23 cellular contexts compared by ENCODE assay signal in the genomic region with DNA sequence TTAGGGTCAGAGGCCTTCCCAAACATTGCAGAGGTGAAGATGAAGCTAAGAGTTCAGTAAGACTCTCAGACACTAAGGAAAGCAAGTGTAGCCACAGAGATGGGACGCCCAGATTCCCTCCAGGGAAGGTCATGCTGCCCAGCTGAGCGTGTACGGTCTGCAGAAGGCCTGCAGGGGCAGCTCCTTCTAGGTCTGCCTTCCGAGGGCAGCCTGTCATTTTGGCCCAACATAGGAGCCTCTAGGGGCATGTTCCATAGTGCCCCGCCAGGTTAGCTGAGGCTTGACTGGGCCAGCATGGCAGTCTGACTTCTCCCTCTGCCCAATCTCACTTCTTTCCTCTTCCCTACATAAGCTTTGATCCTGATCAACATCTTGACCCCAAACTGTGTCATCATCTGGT.
DNase-seq lines count a peak whose midpoint lies in the region; ATAC-seq, FAIRE-seq and TF ChIP-seq lines count a peak whose summit lies in the region.
"Had no signal": no experiment of that assay in that cellular context is flagged by ENCODE, and none has a peak within 500 bp of the region (broad histone marks: within the 10 kb centered on the region; RNA-seq: fewer than 3 reads in every experiment).

No MANE protein-coding gene starts in this region.

- BruUV-seq in HepG2 (replicated peaks; lab: Mats Ljungman, UMichigan) (no TSS peak), HCT116 (replicated peaks; lab: Mats Ljungman, UMichigan) (no TSS peak)

- no peaks in the 10 kb centered on the region for H3K9me2 ChIP-seq in HCT116 (ENCODE audit: insufficient read depth)

- TF ChIP-seq EP300 in HepG2 (IDR thresholded peaks at IDR 0.05; ENCODE audit: low read depth in 2 of 2, low read length in 2 of 2) (no peak), HepG2 (CRISPR knock-in tag; IDR thresholded peaks at IDR 0.05; ENCODE audit: borderline replicate concordance) (no peak)

- no peaks in the 10 kb centered on the region for H3K79me1 ChIP-seq in mesendoderm (ENCODE audit: low read length)

- H3K79me2 ChIP-seq in HepG2 (ENCODE audit: insufficient read depth, low read length) (no peaks in the 10 kb centered on the region), HCT116 (ENCODE audit: insufficient read depth, low read length) (peaks cover 16% of the 10 kb centered on the region), mesendoderm (ENCODE audit: control insufficient read depth, insufficient read depth, low read length) (no peaks in the 10 kb centered on the region)

- POLR2A ChIA-PET in HepG2 (lab: Yijun Ruan, JAX) (no interaction called here), HCT116 (lab: Charles Lee) (no interaction called here)

- in situ Hi-C loops in HepG2 (cut with HindIII; ENCODE audit: extremely low pct_ligation_motif_present, low pct_unique_long_range_greater_than_20kb) = no loop called here

- no peak overlapping the region for H3K56ac ChIP-seq in mesendoderm (ENCODE audit: low read length)

- no peak for TF ChIP-seq RAD21 in HepG2 (CRISPR knock-in tag; IDR thresholded peaks at IDR 0.05)
- TF ChIP-seq RAD21 in HCT116 (IDR thresholded peaks at IDR 0.05; ENCODE audit: low read depth) = no peak

- CTCF ChIA-PET in HepG2 (lab: Yijun Ruan, JAX; ENCODE audit: low intra/inter-chr PET ratio, low total read pairs) (no interaction called here), HCT116 (lab: Charles Lee) (no interaction called here)

- H4K20me1 ChIP-seq in HepG2 (ENCODE audit: insufficient read depth, low read length) (no peaks in the 10 kb centered on the region), HCT116 (ENCODE audit: insufficient read depth) (no peaks in the 10 kb centered on the region)

- H3K27me3 ChIP-seq in HepG2 (ENCODE audit: control insufficient read depth in 1 of 2, insufficient read depth in 2 of 2, low read length in 2 of 2) (no peaks in the 10 kb centered on the region), right lobe of liver (no peaks in the 10 kb centered on the region), HCT116 (ENCODE audit: insufficient read depth, low read length) (no peaks in the 10 kb centered on the region), mesendoderm (ENCODE audit: insufficient read depth, low read length, poor library complexity) (no peaks in the 10 kb centered on the region), tibial artery (no peaks in the 10 kb centered on the region)
- H3K27me3 ChIP-seq: BLaER1 treated with 17β-estradiol and CSF1 and Interleukin-3, amounts not matched to agents 10 nM and 100 nM; brain microvascular endothelial cell; gastrocnemius medialis; Peyer's patch; tibial nerve had no signal

- H3K4ac ChIP-seq in mesendoderm (ENCODE audit: low read depth, low read length) = no peak overlapping the region

- WGBS in HepG2 (ENCODE audit: low lambda C conversion rate) = 100% methylated on average over 2 of the region's 5 CpGs
- WGBS in right lobe of liver (ENCODE audit: insufficient coverage, low coverage, low lambda C conversion rate, missing lambda C conversion rate) = no CpG with 5 or more reads among the region's 5 CpGs
- no CpG with 5 or more reads among the region's 5 CpGs for WGBS in mesendoderm (ENCODE audit: extremely low coverage, insufficient coverage, low lambda C conversion rate)

- no peak overlapping the region for H3K27ac ChIP-seq in HepG2 (ENCODE audit: extremely low read length, insufficient read depth, low read length)
- H3K27ac ChIP-seq in right lobe of liver = no peak overlapping the region
- H3K27ac ChIP-seq in HCT116 (ENCODE audit: low read depth, low read length) = no peak overlapping the region
- no peak overlapping the region for H3K27ac ChIP-seq in mesendoderm (ENCODE audit: low read depth, low read length)
- H3K27ac ChIP-seq in tibial artery = no peak overlapping the region
- H3K27ac ChIP-seq: BLaER1 treated with 17β-estradiol and CSF1 and Interleukin-3, amounts not matched to agents 10 nM and 100 nM; brain microvascular endothelial cell; gastrocnemius medialis; GM23248; Peyer's patch; skin epidermis; tibial nerve had no signal

- no peak for DNase-seq in HepG2 (ENCODE audit: low spot score)
- no peak for DNase-seq in right lobe of liver
- DNase-seq in HCT116 (ENCODE audit: low read depth, low spot score) = no peak
- peak; percentile 27 for DNase-seq in mesendoderm
- no peak for DNase-seq in SW480 (ENCODE audit: low spot score)
- DNase-seq in tibial artery = no peak
- DNase-seq in DMS153 treated with DMSO at 0.1 percent for 48 hours (lab: John Stamatoyannopoulos, UW; ENCODE audit: unreplicated experiment) = no peak
- DNase-seq: activated CD4-positive, alpha-beta T cell treated with anti-CD3 and anti-CD28 coated beads for 4 hours; activated naive CD4-positive, alpha-beta T cell treated with anti-CD3 and anti-CD28 coated beads for 36 hours; amygdala; brain microvascular endothelial cell; EL; gastrocnemius medialis; GM23248; HFFc6; IMR-90; NCI-H1436 treated with DMSO at 0.1 percent for 48 hours; NCI-H2081 treated with DMSO at 0.1 percent for 48 hours; Peyer's patch had no signal

- no peak overlapping the region for H3K4me2 ChIP-seq in HepG2 (ENCODE audit: low read depth, low read length)
- no peak overlapping the region for H3K4me2 ChIP-seq in HCT116 (ENCODE audit: low read length)
- no peak overlapping the region for H3K4me2 ChIP-seq in mesendoderm (ENCODE audit: low read length)
- H3K4me2 ChIP-seq: BLaER1 treated with 17β-estradiol and CSF1 and Interleukin-3, amounts not matched to agents 10 nM and 100 nM had no signal

- H3K4me3 ChIP-seq in HepG2 (replicated peaks in 1 of 3; ENCODE audit: insufficient read depth in 1 of 3, low read depth in 2 of 3, low read length in 3 of 3) = no peak overlapping the region
- no peak overlapping the region for H3K4me3 ChIP-seq in right lobe of liver
- H3K4me3 ChIP-seq in HCT116 (replicated peaks in 1 of 2; ENCODE audit: low read depth in 1 of 2, low read length in 2 of 2) = no peak overlapping the region
- H3K4me3 ChIP-seq in mesendoderm (ENCODE audit: low read length) = no peak overlapping the region
- H3K4me3 ChIP-seq in tibial artery = no peak overlapping the region
- H3K4me3 ChIP-seq: BLaER1 treated with 17β-estradiol and CSF1 and Interleukin-3, amounts not matched to agents 10 nM and 100 nM; gastrocnemius medialis; GM23248; Peyer's patch; skin epidermis; tibial nerve had no signal

- no peak overlapping the region for H2BK5ac ChIP-seq in mesendoderm (ENCODE audit: low read length)

- H3K9me3 ChIP-seq in HepG2 (ENCODE audit: low read length) (no peaks in the 10 kb centered on the region), right lobe of liver (no peaks in the 10 kb centered on the region), HCT116 (ENCODE audit: control insufficient read depth in 1 of 2, insufficient read depth in 1 of 2, low read depth in 1 of 2, low read length in 2 of 2) (no peaks in the 10 kb centered on the region), tibial artery (no peaks in the 10 kb centered on the region)
- H3K9me3 ChIP-seq: BLaER1 treated with 17β-estradiol and CSF1 and Interleukin-3, amounts not matched to agents 10 nM and 100 nM; gastrocnemius medialis; Peyer's patch; tibial nerve had no signal

- ATAC-seq in HepG2 (peak; percentile 50), right lobe of liver (no peak), HCT116 (peak; percentile 57)
- ATAC-seq: gastrocnemius medialis had no signal

- H3K36me3 ChIP-seq in HepG2 (replicated peaks in 1 of 2; ENCODE audit: control insufficient read depth in 1 of 2, insufficient read depth in 2 of 2, low read length in 2 of 2) = peaks cover 1 to 23% of the 10 kb centered on the region in 2 experiments; a peak in 3 of 5 replicates
- peaks cover 0 to 9% (median 0%) of the 10 kb centered on the region in 4 donors for H3K36me3 ChIP-seq in right lobe of liver
- peaks cover 0 to 17% of the 10 kb centered on the region in 2 experiments; a peak in 2 of 4 replicates for H3K36me3 ChIP-seq in HCT116 (ENCODE audit: control insufficient read depth in 1 of 2, insufficient read depth in 2 of 2, low read length in 2 of 2)
- H3K36me3 ChIP-seq in mesendoderm (ENCODE audit: control insufficient read depth, insufficient read depth, low read length) = no peaks in the 10 kb centered on the region
- H3K36me3 ChIP-seq in tibial artery = peaks cover 16 to 66% (median 28%) of the 10 kb centered on the region in 3 donors
- H3K36me3 ChIP-seq: gastrocnemius medialis had no signal

- TF ChIP-seq CTCF in HepG2 (CRISPR knock-in tag; IDR thresholded peaks at IDR 0.05) (no peak), right lobe of liver (IDR thresholded peaks at IDR 0.05) (no peak), HCT116 (IDR thresholded peaks at IDR 0.05 in 2 of 3, conservative IDR thresholded peaks at IDR 0.05 in 1 of 3; ENCODE audit: borderline replicate concordance in 1 of 3, insufficient read depth in 1 of 3, low read depth in 2 of 3, low read length in 2 of 3) (no peak), tibial artery (IDR thresholded peaks at IDR 0.05) (no peak)

- no peak overlapping the region for H2BK15ac ChIP-seq in mesendoderm (replicated peaks; ENCODE audit: low read depth)

- no peak for TF ChIP-seq POLR2A in HepG2 (IDR thresholded peaks at IDR 0.05; ENCODE audit: insufficient read depth in 1 of 2, low read depth in 2 of 2, low read length in 2 of 2)
- TF ChIP-seq POLR2A in right lobe of liver (IDR thresholded peaks at IDR 0.05) = no peak
- no peak for TF ChIP-seq POLR2A in HCT116 (IDR thresholded peaks at IDR 0.05; ENCODE audit: borderline replicate concordance, extremely low read depth, insufficient read depth, insufficient read length)

- no peak overlapping the region for H4K5ac ChIP-seq in mesendoderm (ENCODE audit: low read length)

- FAIRE-seq in HepG2 (lab: Jason Lieb, UNC) = no peak
- FAIRE-seq: endothelial cell of umbilical vein had no signal

- H2AK5ac ChIP-seq in mesendoderm (ENCODE audit: low read length) = no peak overlapping the region

- H3K4me1 ChIP-seq in HepG2 (ENCODE audit: insufficient read depth, low read length) = no peaks in the 10 kb centered on the region
- H3K4me1 ChIP-seq in right lobe of liver = no peaks in the 10 kb centered on the region
- no peaks in the 10 kb centered on the region for H3K4me1 ChIP-seq in HCT116 (ENCODE audit: control insufficient read depth in 1 of 2, insufficient read depth in 2 of 2, low read length in 2 of 2)
- H3K4me1 ChIP-seq in mesendoderm (ENCODE audit: control insufficient read depth, low read depth, low read length) = no peaks in the 10 kb centered on the region
- no peaks in the 10 kb centered on the region for H3K4me1 ChIP-seq in tibial artery
- H3K4me1 ChIP-seq: gastrocnemius medialis, Peyer's patch, tibial nerve had no signal

- H3K18ac ChIP-seq in mesendoderm (ENCODE audit: low read length) = no peak overlapping the region

- no peak overlapping the region for H4K8ac ChIP-seq in mesendoderm (ENCODE audit: low read depth, low read length)

- RAD21 ChIA-PET in HCT116 (lab: Charles Lee; ENCODE audit: low non-redundant PET in 1 of 2, low total read pairs in 2 of 2, uncharacterized antibody in 2 of 2, unreplicated experiment in 2 of 2) = no interaction called here

- no peak overlapping the region for H2AFZ ChIP-seq in HepG2 (ENCODE audit: low read length)
- H2AFZ ChIP-seq in HCT116 (ENCODE audit: low read depth, low read length, poor library complexity, severe bottlenecking) = no peak overlapping the region
- H2AFZ ChIP-seq: GM23248 had no signal

- H3K9ac ChIP-seq in HepG2 (ENCODE audit: insufficient read depth, low read depth, low read length) (no peak overlapping the region), HCT116 (ENCODE audit: low read length) (no peak overlapping the region), mesendoderm (ENCODE audit: low read length) (no peak overlapping the region)
- H3K9ac ChIP-seq: BLaER1 treated with 17β-estradiol and CSF1 and Interleukin-3, amounts not matched to agents 10 nM and 100 nM; GM23248 had no signal

- intact Hi-C loops in HepG2 (cut with micrococcal nuclease; ENCODE audit: unreplicated experiment) = no loop called here
- intact Hi-C loops in right lobe of liver (cut with DNase I) = no loop called here
- intact Hi-C loops in HCT116 (cut with micrococcal nuclease) = loop anchor here (10.0 kb wide), 1 partner anchor 589 kb away; no protein-coding TSS in a partner anchor
- intact Hi-C loops in tibial artery (cut with DNase I; ENCODE audit: low total_unique reads) = no loop called here

- H3K23ac ChIP-seq in mesendoderm (ENCODE audit: low read length) = no peak overlapping the region

- no peak overlapping the region for H2BK120ac ChIP-seq in mesendoderm (ENCODE audit: low read depth, low read length)

Comparison
In these comparisons a context has a peak if more than half of its experiments do, and no peak if none do; other contexts are left out.
1. ATAC-seq: peak in HepG2 (single experiment) and HCT116 (single experiment); none in right lobe of liver (0 of 4).